In the genomic region with DNA sequence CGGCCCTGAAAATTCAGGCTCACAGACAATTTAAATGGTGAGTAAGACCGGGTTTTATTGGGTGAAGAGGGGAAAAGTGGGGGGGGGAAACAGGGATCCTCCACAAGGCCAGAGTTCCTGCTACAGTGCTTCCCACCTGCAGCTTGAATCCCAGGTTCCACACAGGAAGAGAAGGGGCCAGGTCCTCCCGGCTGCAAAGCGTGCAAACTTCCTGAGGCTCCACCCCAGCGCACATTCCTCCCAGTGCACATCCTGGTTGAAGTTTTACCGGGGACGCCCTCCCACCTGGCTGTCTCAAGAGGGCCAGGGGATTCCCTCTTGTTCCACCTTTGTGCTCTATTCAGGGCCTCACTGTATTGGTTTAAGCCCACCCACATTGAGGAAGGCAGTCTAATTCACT, we compare ENCODE assay signal across 2 cellular contexts.
A peak's percentile ranks its signal among the peaks of the same experiment; 100 is the strongest.
TF ChIP-seq lines count a peak whose summit lies in the region.

No MANE protein-coding gene starts in this region.

TF ChIP-seq in HepG2, 621 proteins besides CTCF, POLR2A, EP300 and RAD21:
- TF ChIP-seq THYN1 (CRISPR knock-in tag; IDR thresholded peaks at IDR 0.05; ENCODE audit: borderline replicate concordance, low read depth) (no peak), KLF15 (CRISPR knock-in tag; IDR thresholded peaks at IDR 0.05; ENCODE audit: borderline replicate concordance) (no peak), CREM (IDR thresholded peaks at IDR 0.05) (no peak), CREM (CRISPR knock-in tag; IDR thresholded peaks at IDR 0.05) (no peak), CENPT (CRISPR knock-in tag; IDR thresholded peaks at IDR 0.05; ENCODE audit: low read depth) (no peak), GABPA (IDR thresholded peaks at IDR 0.05; ENCODE audit: low read depth, low read length) (peak; percentile 35; the same call in 1 of the 2 replicates), GABPA (CRISPR knock-in tag; IDR thresholded peaks at IDR 0.05; ENCODE audit: low read depth) (peak; percentile 63), ZNF75D (CRISPR knock-in tag; IDR thresholded peaks at IDR 0.05; ENCODE audit: borderline replicate concordance) (no peak), ZC3H13 (CRISPR knock-in tag; IDR thresholded peaks at IDR 0.05) (no peak), GABPB1 (CRISPR knock-in tag; IDR thresholded peaks at IDR 0.05) (peak; percentile 57), ZNF230 (CRISPR knock-in tag; IDR thresholded peaks at IDR 0.05) (no peak), KMT2A (CRISPR knock-in tag; IDR thresholded peaks at IDR 0.05) (no peak), PLRG1 (conservative IDR thresholded peaks at IDR 0.05) (no peak), NFE2L2 (IDR thresholded peaks at IDR 0.05; ENCODE audit: low read length) (no peak), MAFG (CRISPR knock-in tag; IDR thresholded peaks at IDR 0.05) (no peak)
TF ChIP-seq in HepG2: peak in this region for 2.

TF ChIP-seq in WTC11, 78 proteins besides CTCF, POLR2A, EP300 and RAD21:
- TF ChIP-seq, protein P1, sequence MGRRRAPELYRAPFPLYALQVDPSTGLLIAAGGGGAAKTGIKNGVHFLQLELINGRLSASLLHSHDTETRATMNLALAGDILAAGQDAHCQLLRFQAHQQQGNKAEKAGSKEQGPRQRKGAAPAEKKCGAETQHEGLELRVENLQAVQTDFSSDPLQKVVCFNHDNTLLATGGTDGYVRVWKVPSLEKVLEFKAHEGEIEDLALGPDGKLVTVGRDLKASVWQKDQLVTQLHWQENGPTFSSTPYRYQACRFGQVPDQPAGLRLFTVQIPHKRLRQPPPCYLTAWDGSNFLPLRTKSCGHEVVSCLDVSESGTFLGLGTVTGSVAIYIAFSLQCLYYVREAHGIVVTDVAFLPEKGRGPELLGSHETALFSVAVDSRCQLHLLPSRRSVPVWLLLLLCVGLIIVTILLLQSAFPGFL (CRISPR knock-in tag; IDR thresholded peaks at IDR 0.05; ENCODE audit: borderline replicate concordance), result no peak
- TF ChIP-seq ZNF671 (CRISPR knock-in tag; IDR thresholded peaks at IDR 0.05) (no peak), RORB (CRISPR knock-in tag; IDR thresholded peaks at IDR 0.05) (no peak), ZBTB21 (CRISPR knock-in tag; IDR thresholded peaks at IDR 0.05; ENCODE audit: borderline replicate concordance) (no peak), GRHL2 (CRISPR knock-in tag; IDR thresholded peaks at IDR 0.05; ENCODE audit: insufficient replicate concordance, severe bottlenecking) (no peak), ZNF138 (CRISPR knock-in tag; conservative IDR thresholded peaks at IDR 0.05) (no peak), HMGA2 (CRISPR knock-in tag; IDR thresholded peaks at IDR 0.05) (no peak), TEAD1 (CRISPR knock-in tag; IDR thresholded peaks at IDR 0.05) (no peak), FOXP1 (CRISPR knock-in tag; IDR thresholded peaks at IDR 0.05; ENCODE audit: borderline replicate concordance) (no peak), SOX15 (CRISPR knock-in tag; IDR thresholded peaks at IDR 0.05) (no peak), ATF1 (CRISPR knock-in tag; IDR thresholded peaks at IDR 0.05) (no peak)
- TF ChIP-seq, protein P2, sequence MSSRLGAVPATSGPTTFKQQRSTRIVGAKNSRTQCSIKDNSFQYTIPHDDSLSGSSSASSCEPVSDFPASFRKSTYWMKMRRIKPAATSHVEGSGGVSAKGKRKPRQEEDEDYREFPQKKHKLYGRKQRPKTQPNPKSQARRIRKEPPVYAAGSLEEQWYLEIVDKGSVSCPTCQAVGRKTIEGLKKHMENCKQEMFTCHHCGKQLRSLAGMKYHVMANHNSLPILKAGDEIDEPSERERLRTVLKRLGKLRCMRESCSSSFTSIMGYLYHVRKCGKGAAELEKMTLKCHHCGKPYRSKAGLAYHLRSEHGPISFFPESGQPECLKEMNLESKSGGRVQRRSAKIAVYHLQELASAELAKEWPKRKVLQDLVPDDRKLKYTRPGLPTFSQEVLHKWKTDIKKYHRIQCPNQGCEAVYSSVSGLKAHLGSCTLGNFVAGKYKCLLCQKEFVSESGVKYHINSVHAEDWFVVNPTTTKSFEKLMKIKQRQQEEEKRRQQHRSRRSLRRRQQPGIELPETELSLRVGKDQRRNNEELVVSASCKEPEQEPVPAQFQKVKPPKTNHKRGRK (CRISPR knock-in tag; IDR thresholded peaks at IDR 0.05; ENCODE audit: borderline replicate concordance), result no peak
- TF ChIP-seq, protein P3, sequence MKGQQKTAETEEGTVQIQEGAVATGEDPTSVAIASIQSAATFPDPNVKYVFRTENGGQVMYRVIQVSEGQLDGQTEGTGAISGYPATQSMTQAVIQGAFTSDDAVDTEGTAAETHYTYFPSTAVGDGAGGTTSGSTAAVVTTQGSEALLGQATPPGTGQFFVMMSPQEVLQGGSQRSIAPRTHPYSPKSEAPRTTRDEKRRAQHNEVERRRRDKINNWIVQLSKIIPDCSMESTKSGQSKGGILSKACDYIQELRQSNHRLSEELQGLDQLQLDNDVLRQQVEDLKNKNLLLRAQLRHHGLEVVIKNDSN (CRISPR knock-in tag; IDR thresholded peaks at IDR 0.05), result no peak
